24 cellular contexts compared by ENCODE assay signal in genomic region chr20:46827718-46828458, GRCh38.
"Had no signal": no experiment of that assay in that cellular context is flagged by ENCODE, and none has a peak within 500 bp of the region (broad histone marks: within the 10 kb centered on the region; RNA-seq: fewer than 3 reads in every experiment).

No MANE protein-coding gene starts in this region.

- FAIRE-seq: bronchial epithelial cell had no signal

- H3K27ac ChIP-seq: ascending aorta, gastrocnemius medialis, heart left ventricle, left lung, psoas muscle, stomach, testis had no signal

- H3K4me3 ChIP-seq: ascending aorta, gastrocnemius medialis, heart left ventricle, left lung, psoas muscle, smooth muscle cell, stomach, testis had no signal

- H3K27me3 ChIP-seq: ascending aorta, gastrocnemius medialis, testis had no signal

- H3K36me3 Mint-ChIP-seq: activated naive CD4-positive, alpha-beta T cell treated with anti-CD3 and anti-CD28 coated beads, Interleukin-2, amount 50 U/mL, for 24 hours; mesothelial cell of epicardium; natural killer cell treated with Interleukin-12 subunit alpha and Interleukin-12 subunit beta and Interleukin-15 and Interleukin-18, amount 100 ng/mL, for 72 hours; stimulated activated effector memory CD8-positive, alpha-beta T cell treated with anti-CD3 and anti-CD28 coated beads, Interleukin-12 subunit alpha, Interleukin-12 subunit beta, amount 100 ng/mL, for 72 hours had no signal

- H3K4me3 Mint-ChIP-seq: activated naive CD4-positive, alpha-beta T cell treated with anti-CD3 and anti-CD28 coated beads, Interleukin-2, amount 50 U/mL, for 24 hours; activated T-cell treated with anti-CD3 and anti-CD28 coated beads, Interleukin-2, amount 50 U/mL, for 72 hours; dendritic cell treated with granulocyte-macrophage colony-stimulating factor and Interleukin-4, amounts not matched to agents 40 ng/mL and 50 ng/mL, for 4 days; mesothelial cell of epicardium; natural killer cell treated with Interleukin-12 subunit alpha and Interleukin-12 subunit beta and Interleukin-15 and Interleukin-18, amount 100 ng/mL, for 72 hours; stimulated activated effector memory CD8-positive, alpha-beta T cell treated with anti-CD3 and anti-CD28 coated beads, Interleukin-12 subunit alpha, Interleukin-12 subunit beta, amount 100 ng/mL, for 72 hours had no signal

- DNase-seq: activated CD4-positive, alpha-beta T cell treated with anti-CD3 and anti-CD28 coated beads, Interleukin-2, amount 50 U/mL, for 1 hour; activated CD4-positive, CD25-positive, alpha-beta regulatory T cell treated with anti-CD3 and anti-CD28 coated beads, Interleukin-2, amount 50 U/mL, for 72 hours; activated CD8-positive, alpha-beta memory T cell treated with anti-CD3 and anti-CD28 coated beads, Interleukin-2, amount 50 U/mL, for 48 hours; activated effector memory CD4-positive, alpha-beta T cell treated with anti-CD3 and anti-CD28 coated beads, Interleukin-2, amount 50 U/mL, for 16 hours; activated T-cell treated with anti-CD3 and anti-CD28 coated beads, Interleukin-2, amount 50 U/mL, for 72 hours; cerebellar nuclear complex; effector CD8-positive, alpha-beta T cell; gastrocnemius medialis; heart left ventricle; left lung; occipital lobe; psoas muscle; right cardiac atrium; stimulated activated CD4-positive, alpha-beta T cell treated with anti-CD3 and anti-CD28 coated beads, Interleukin-4, amount 100 ng/mL, for 24 hours; stomach; testis had no signal

- H3K4me1 ChIP-seq: ascending aorta, gastrocnemius medialis, heart left ventricle, left lung, psoas muscle, stomach had no signal

- H3K27ac Mint-ChIP-seq: activated naive CD4-positive, alpha-beta T cell treated with anti-CD3 and anti-CD28 coated beads, Interleukin-2, amount 50 U/mL, for 24 hours; activated T-cell treated with anti-CD3 and anti-CD28 coated beads, Interleukin-2, amount 50 U/mL, for 72 hours; dendritic cell treated with granulocyte-macrophage colony-stimulating factor and Interleukin-4, amounts not matched to agents 40 ng/mL and 50 ng/mL, for 4 days; mesothelial cell of epicardium; natural killer cell treated with Interleukin-12 subunit alpha and Interleukin-12 subunit beta and Interleukin-15 and Interleukin-18, amount 100 ng/mL, for 72 hours; stimulated activated effector memory CD8-positive, alpha-beta T cell treated with anti-CD3 and anti-CD28 coated beads, Interleukin-12 subunit alpha, Interleukin-12 subunit beta, amount 100 ng/mL, for 72 hours had no signal

- H3K4me1 Mint-ChIP-seq: activated naive CD4-positive, alpha-beta T cell treated with anti-CD3 and anti-CD28 coated beads, Interleukin-2, amount 50 U/mL, for 24 hours; mesothelial cell of epicardium; stimulated activated effector memory CD8-positive, alpha-beta T cell treated with anti-CD3 and anti-CD28 coated beads, Interleukin-12 subunit alpha, Interleukin-12 subunit beta, amount 100 ng/mL, for 72 hours had no signal

- H3K9me3 Mint-ChIP-seq: activated naive CD4-positive, alpha-beta T cell treated with anti-CD3 and anti-CD28 coated beads, Interleukin-2, amount 50 U/mL, for 24 hours; dendritic cell treated with granulocyte-macrophage colony-stimulating factor and Interleukin-4, amounts not matched to agents 40 ng/mL and 50 ng/mL, for 4 days; natural killer cell treated with Interleukin-12 subunit alpha and Interleukin-12 subunit beta and Interleukin-15 and Interleukin-18, amount 100 ng/mL, for 72 hours had no signal

- H3K36me3 ChIP-seq: ascending aorta, gastrocnemius medialis, heart left ventricle, left lung, stomach had no signal

- H3K9me3 ChIP-seq: ascending aorta, gastrocnemius medialis, testis had no signal
